In the genomic region with DNA sequence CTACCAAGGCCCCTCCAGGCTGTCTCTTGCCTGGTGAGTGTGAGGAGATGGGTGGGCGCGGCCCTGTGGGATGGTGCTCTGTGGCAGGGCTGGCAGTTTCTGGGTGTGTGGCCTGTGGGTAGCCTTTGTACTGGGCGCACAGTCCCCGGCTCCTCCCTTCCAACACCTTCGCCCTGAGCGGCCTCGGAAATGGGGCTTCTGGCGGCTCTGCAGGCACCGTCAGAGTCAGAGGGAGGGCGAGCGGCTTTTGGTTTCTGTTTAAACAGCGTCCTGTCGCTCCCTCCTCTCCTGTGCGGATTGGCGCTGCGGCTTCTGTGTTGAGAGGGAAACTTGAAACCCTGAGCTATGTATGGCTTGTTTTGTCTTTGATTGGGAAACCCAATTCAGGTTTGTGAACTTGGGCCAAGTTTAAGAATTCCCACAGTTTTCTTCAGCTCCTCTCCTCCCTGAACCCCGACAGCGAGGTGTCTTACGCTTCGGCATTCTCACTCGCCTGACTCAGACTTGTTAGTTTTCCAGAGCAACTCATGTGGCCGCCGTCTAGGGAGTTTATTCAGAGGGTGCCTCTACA, we compare ENCODE assay signal across 9 cellular contexts. TPM values are rescaled to one million over a fixed set of nuclear protein-coding genes. Genes with fewer than 3 reads are reported as not detected.
DNase-seq lines count a peak whose midpoint lies in the region; ATAC-seq and TF ChIP-seq lines count a peak whose summit lies in the region.
"Had no signal": no experiment of that assay in that cellular context is flagged by ENCODE, and none has a peak within 500 bp of the region (broad histone marks: within the 10 kb centered on the region; RNA-seq: fewer than 3 reads in every experiment).

No MANE protein-coding gene starts in this region.

- H3K9me3 Mint-ChIP-seq in CD4-positive, alpha-beta memory T cell = no peaks in the 10 kb centered on the region
- H3K9me3 Mint-ChIP-seq in T-helper 2 cell treated with Interferon-gamma antibody and Interleukin-4, amounts not matched to agents 5 μg/mL and 100 μg/mL, for 36 hours = no peaks in the 10 kb centered on the region
- no peaks in the 10 kb centered on the region for H3K9me3 Mint-ChIP-seq in effector memory CD8-positive, alpha-beta T cell
- no peaks in the 10 kb centered on the region for H3K9me3 Mint-ChIP-seq in progenitor cell of endocrine pancreas (ENCODE audit: low read depth)

- H3K4me1 ChIP-seq in CD4-positive, alpha-beta memory T cell (ENCODE audit: insufficient read depth, low read length) = no peaks in the 10 kb centered on the region

- H3K36me3 Mint-ChIP-seq in CD4-positive, alpha-beta memory T cell = peaks cover 2 to 10% of the 10 kb centered on the region in 2 donors
- H3K36me3 Mint-ChIP-seq in T-helper 2 cell treated with Interferon-gamma antibody and Interleukin-4, amounts not matched to agents 5 μg/mL and 100 μg/mL, for 36 hours (ENCODE audit: low read depth) = peaks cover 9% of the 10 kb centered on the region
- H3K36me3 Mint-ChIP-seq in effector memory CD8-positive, alpha-beta T cell (ENCODE audit: insufficient read depth) = peaks cover 8% of the 10 kb centered on the region
- H3K36me3 Mint-ChIP-seq in progenitor cell of endocrine pancreas (ENCODE audit: insufficient read depth) = peaks cover 1% of the 10 kb centered on the region

- CTCF ChIA-PET in CD4-positive, alpha-beta memory T cell (lab: Charles Lee; ENCODE audit: partially characterized antibody) = no interaction called here

- no peaks in the 10 kb centered on the region for H3K27me3 Mint-ChIP-seq in CD4-positive, alpha-beta memory T cell
- no peaks in the 10 kb centered on the region for H3K27me3 Mint-ChIP-seq in T-helper 2 cell treated with Interferon-gamma antibody and Interleukin-4, amounts not matched to agents 5 μg/mL and 100 μg/mL, for 36 hours (ENCODE audit: low read depth)
- H3K27me3 Mint-ChIP-seq in effector memory CD8-positive, alpha-beta T cell = no peaks in the 10 kb centered on the region
- H3K27me3 Mint-ChIP-seq in progenitor cell of endocrine pancreas = no peaks in the 10 kb centered on the region

- peak overlapping the region; percentile 59 to 91 (median 74) for H3K27ac Mint-ChIP-seq in CD4-positive, alpha-beta memory T cell
- peak overlapping the region; percentile 36 for H3K27ac Mint-ChIP-seq in T-helper 2 cell treated with Interferon-gamma antibody and Interleukin-4, amounts not matched to agents 5 μg/mL and 100 μg/mL, for 36 hours
- H3K27ac Mint-ChIP-seq in effector memory CD8-positive, alpha-beta T cell = peak overlapping the region; percentile 75 to 86
- peak overlapping the region; percentile 89 for H3K27ac Mint-ChIP-seq in progenitor cell of endocrine pancreas

- POLR2A ChIA-PET in CD4-positive, alpha-beta memory T cell (lab: Charles Lee; ENCODE audit: partially characterized antibody) = no interaction called here

- H3K36me3 ChIP-seq in CD4-positive, alpha-beta memory T cell (ENCODE audit: insufficient read depth, low read length) = no peaks in the 10 kb centered on the region

- no peaks in the 10 kb centered on the region for H3K27me3 ChIP-seq in CD4-positive, alpha-beta memory T cell (ENCODE audit: insufficient read depth, low read length)

- peak overlapping the region; percentile 31 for H3K27ac ChIP-seq in CD4-positive, alpha-beta memory T cell (ENCODE audit: low read depth, low read length)

- TF ChIP-seq CTCF in progenitor cell of endocrine pancreas (IDR thresholded peaks at IDR 0.05; ENCODE audit: unreplicated experiment) = no peak

- intact Hi-C loops in CD4-positive, alpha-beta memory T cell (cut with micrococcal nuclease) = no loop called here

- peak; percentile 36 to 60 (median 39) for DNase-seq in CD4-positive, alpha-beta memory T cell
- no peak for DNase-seq in T-helper 2 cell treated with Interferon-gamma antibody and Interleukin-4, amounts not matched to agents 5 μg/mL and 100 μg/mL, for 36 hours (ENCODE audit: low spot score)
- peak; percentile 43 to 60 (median 60) for DNase-seq in effector memory CD8-positive, alpha-beta T cell
- DNase-seq in progenitor cell of endocrine pancreas (ENCODE audit: low spot score, unreplicated experiment) = no peak
- DNase-seq in Kasumi-1 (lab: John Stamatoyannopoulos, UW) = no peak

- H3K4me3 Mint-ChIP-seq in CD4-positive, alpha-beta memory T cell = peak overlapping the region; percentile 33 to 80 (median 58)
- H3K4me3 Mint-ChIP-seq in T-helper 2 cell treated with Interferon-gamma antibody and Interleukin-4, amounts not matched to agents 5 μg/mL and 100 μg/mL, for 36 hours = no peak overlapping the region
- peak overlapping the region; percentile 73 to 74 for H3K4me3 Mint-ChIP-seq in effector memory CD8-positive, alpha-beta T cell
- H3K4me3 Mint-ChIP-seq in progenitor cell of endocrine pancreas (ENCODE audit: low read depth) = no peak overlapping the region

- ATAC-seq in effector memory CD8-positive, alpha-beta T cell (replicated peaks) = peak; percentile 99
- no peak for ATAC-seq in HG02623 (IDR thresholded peaks at IDR 0.05; ENCODE audit: unreplicated experiment)
- no peak for ATAC-seq in GM19023 (IDR thresholded peaks at IDR 0.05; ENCODE audit: unreplicated experiment)
- no peak for ATAC-seq in GM18907 (IDR thresholded peaks at IDR 0.05; ENCODE audit: unreplicated experiment)
- ATAC-seq: Panc1 had no signal

- no peak overlapping the region for H3K4me3 ChIP-seq in CD4-positive, alpha-beta memory T cell (ENCODE audit: low read length in 2 of 2)

- no peaks in the 10 kb centered on the region for H3K9me3 ChIP-seq in CD4-positive, alpha-beta memory T cell (ENCODE audit: control insufficient read depth in 1 of 2, low read length in 2 of 2)

- peaks cover 5 to 14% (median 9%) of the 10 kb centered on the region in 4 donors for H3K4me1 Mint-ChIP-seq in CD4-positive, alpha-beta memory T cell
- peaks cover 13% of the 10 kb centered on the region for H3K4me1 Mint-ChIP-seq in T-helper 2 cell treated with Interferon-gamma antibody and Interleukin-4, amounts not matched to agents 5 μg/mL and 100 μg/mL, for 36 hours (ENCODE audit: low read depth)
- peaks cover 0 to 14% of the 10 kb centered on the region in 2 donors for H3K4me1 Mint-ChIP-seq in effector memory CD8-positive, alpha-beta T cell (ENCODE audit: low read depth in 2 of 2)
- peaks cover 6% of the 10 kb centered on the region for H3K4me1 Mint-ChIP-seq in progenitor cell of endocrine pancreas (ENCODE audit: low read depth)

RNA-seq across cellular contexts. Expression of a gene that starts 8.3 kb away (rescaled TPM):
- total RNA-seq in CD4-positive, alpha-beta memory T cell = not detected
- not detected for polyA plus RNA-seq in CD4-positive, alpha-beta memory T cell
- total RNA-seq in progenitor cell of endocrine pancreas = 0.07 and 0.11 TPM in 2 replicates

Comparison
In these comparisons a context has a peak if more than half of its experiments do, and no peak if none do; other contexts are left out.
1. DNase-seq: peak in CD4-positive, alpha-beta memory T cell (5 of 5) and effector memory CD8-positive, alpha-beta T cell (3 of 3); none in T-helper 2 cell treated with Interferon-gamma antibody and Interleukin-4, amounts not matched to agents 5 μg/mL and 100 μg/mL, for 36 hours (single experiment), progenitor cell of endocrine pancreas (single experiment) and Kasumi-1 (0 of 2).
2. H3K27ac Mint-ChIP-seq: peak in every context shown above with its lines; median percentile 89 in progenitor cell of endocrine pancreas; 80 in effector memory CD8-positive, alpha-beta T cell; 74 in CD4-positive, alpha-beta memory T cell; 36 in T-helper 2 cell treated with Interferon-gamma antibody and Interleukin-4, amounts not matched to agents 5 μg/mL and 100 μg/mL, for 36 hours.
3. H3K4me3 Mint-ChIP-seq: peak in CD4-positive, alpha-beta memory T cell (8 of 8) and effector memory CD8-positive, alpha-beta T cell (2 of 2); none in T-helper 2 cell treated with Interferon-gamma antibody and Interleukin-4, amounts not matched to agents 5 μg/mL and 100 μg/mL, for 36 hours (single experiment) and progenitor cell of endocrine pancreas (single experiment).